In genomic region chr2:105794926-105795574, GRCh38 we compare ENCODE assay signal across 1 cellular context.
TF ChIP-seq lines count a peak whose summit lies in the region.

No MANE protein-coding gene starts in this region.

TF ChIP-seq in IMR-90, 13 proteins besides CTCF, POLR2A, EP300 and RAD21 (continued from another document):
- TF ChIP-seq MAZ (IDR thresholded peaks at IDR 0.05; ENCODE audit: borderline replicate concordance, low read depth, low read length), result no peak
- no peak for TF ChIP-seq MAFK (IDR thresholded peaks at IDR 0.05; ENCODE audit: low read depth, low read length)
- no peak for TF ChIP-seq NFE2L2 (IDR thresholded peaks at IDR 0.05; ENCODE audit: low read depth, low read length)
